In genomic region chr1:15936025-15936424, GRCh38 we compare ENCODE assay signal across 1 cellular context.
TF ChIP-seq lines count a peak whose summit lies in the region.

No MANE protein-coding gene starts in this region.

TF ChIP-seq in HEK293, 187 proteins besides CTCF, POLR2A, EP300 and RAD21 (continued from another document):
- no peak for TF ChIP-seq GLI2 (tag by site-specific recombination; IDR thresholded peaks at IDR 0.05; ENCODE audit: borderline replicate concordance, low read depth)
- TF ChIP-seq ZNF658 (tag by site-specific recombination; IDR thresholded peaks at IDR 0.05), result no peak
